ENCODE assay signal across 8 cellular contexts in the genomic region with DNA sequence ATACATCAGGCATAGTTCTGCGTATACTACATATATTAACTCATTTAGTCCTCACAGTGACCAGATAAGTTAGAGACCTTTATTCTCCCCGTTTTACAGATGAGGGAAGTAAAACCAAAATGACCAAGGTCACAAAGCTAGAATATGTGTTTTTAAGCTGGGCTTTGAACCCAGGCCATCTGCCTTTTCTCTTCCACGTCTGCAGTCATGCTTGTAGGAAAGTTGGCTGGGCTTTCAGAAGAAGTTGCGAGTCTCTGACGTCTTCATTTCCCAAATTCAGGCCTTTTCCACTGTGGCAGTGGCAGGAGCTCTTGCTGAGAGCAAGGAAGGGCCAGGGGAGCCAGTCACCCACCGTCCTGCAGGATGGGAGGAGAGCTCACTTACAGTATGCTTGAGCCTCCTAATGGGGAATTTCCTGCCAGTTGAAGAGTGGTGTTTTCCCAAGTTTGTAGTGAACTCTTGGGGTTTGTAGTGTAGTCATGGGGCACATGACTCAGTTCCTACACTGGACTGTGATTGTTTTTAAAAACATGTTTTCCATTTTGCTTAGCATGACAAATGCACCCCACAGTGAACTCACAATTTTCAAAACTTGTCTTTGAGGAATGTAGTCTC. TPM values are rescaled to one million over a fixed set of nuclear protein-coding genes. Genes with fewer than 3 reads are reported as not detected.
DNase-seq lines count a peak whose midpoint lies in the region; ATAC-seq, FAIRE-seq and TF ChIP-seq lines count a peak whose summit lies in the region.

No MANE protein-coding gene starts in this region.

- no peaks in the 10 kb centered on the region for H3K27me3 ChIP-seq in bronchial epithelial cell (ENCODE audit: control insufficient read depth, insufficient read depth, low read length)
- no peaks in the 10 kb centered on the region for H3K27me3 ChIP-seq in lower lobe of right lung (ENCODE audit: low read depth)
- H3K27me3 ChIP-seq in tibial nerve = no peaks in the 10 kb centered on the region

- H3K4me1 ChIP-seq in lower lobe of right lung = peaks cover 56% of the 10 kb centered on the region
- peaks cover 0 to 90% (median 48%) of the 10 kb centered on the region in 4 donors for H3K4me1 ChIP-seq in tibial nerve

- intact Hi-C loops in lower lobe of right lung (cut with DNase I) = loop anchor here (10.0 kb wide), 1 partner anchor 48 kb away; no protein-coding TSS in a partner anchor

- DNase-seq in AG20443 (ENCODE audit: low spot score) = peak; percentile 84
- peak; percentile 87 for DNase-seq in HS-5 (ENCODE audit: low read depth)
- DNase-seq in bronchial epithelial cell (ENCODE audit: low read depth) = peak; percentile 89
- DNase-seq in lower lobe of right lung = no peak
- no peak for DNase-seq in tibial nerve (ENCODE audit: low spot score in 2 of 2)
- DNase-seq in activated gamma-delta T cell treated with Interleukin-2 at 50 U/mL for 16 hours = no peak
- DNase-seq in NAMALWA (ENCODE audit: low spot score) = no peak

- H3K9me3 ChIP-seq in lower lobe of right lung = no peaks in the 10 kb centered on the region
- no peaks in the 10 kb centered on the region for H3K9me3 ChIP-seq in tibial nerve

- TF ChIP-seq CTCF in bronchial epithelial cell (IDR thresholded peaks at IDR 0.05; ENCODE audit: insufficient read depth, low read length, severe bottlenecking) = no peak
- no peak for TF ChIP-seq CTCF in lower lobe of right lung (IDR thresholded peaks at IDR 0.05)
- TF ChIP-seq CTCF in tibial nerve (IDR thresholded peaks at IDR 0.05) = no peak

- H3K36me3 ChIP-seq in bronchial epithelial cell (ENCODE audit: control insufficient read depth, insufficient read depth, low read length) = peaks cover 7% of the 10 kb centered on the region
- H3K36me3 ChIP-seq in lower lobe of right lung = peaks cover 38% of the 10 kb centered on the region
- H3K36me3 ChIP-seq in tibial nerve = peaks cover 0 to 11% (median 0%) of the 10 kb centered on the region in 3 donors

- peak in 1 of 2 donors; percentile 85 for TF ChIP-seq EP300 in tibial nerve (IDR thresholded peaks at IDR 0.05)

- H3K27ac ChIP-seq in lower lobe of right lung = peak overlapping the region; percentile 67
- peak overlapping the region; percentile 26 to 94 (median 70) for H3K27ac ChIP-seq in tibial nerve

- FAIRE-seq in bronchial epithelial cell (lab: Jason Lieb, UNC) = no peak

- 21 to 32% methylated on average over 6 of the region's 6 CpGs for WGBS in tibial nerve, 2 donors

- peak; percentile 73 to 85 for ATAC-seq in lower lobe of right lung
- no peak for ATAC-seq in GM19328 (IDR thresholded peaks at IDR 0.05; ENCODE audit: unreplicated experiment)

- H3K4me3 ChIP-seq in bronchial epithelial cell (ENCODE audit: low read depth, low read length) = no peak overlapping the region
- no peak overlapping the region for H3K4me3 ChIP-seq in lower lobe of right lung
- H3K4me3 ChIP-seq in tibial nerve = no peak overlapping the region

- TF ChIP-seq POLR2A in tibial nerve (IDR thresholded peaks at IDR 0.05) = no peak

RNA-seq across cellular contexts. Expression of a gene that starts 34.2 kb away (rescaled TPM):
- total RNA-seq in bronchial epithelial cell (not detected in 2 replicates), lower lobe of right lung (0.80 TPM), tibial nerve (not detected)

RNA-seq across cellular contexts. Expression of a gene that starts 51.0 kb away (rescaled TPM):
- total RNA-seq in bronchial epithelial cell = 11.1 and 12.0 TPM in 2 replicates
- total RNA-seq in lower lobe of right lung = 21.9 TPM
- 10 to 100 TPM; 18.4 to 40.2 (median 37.3) TPM for total RNA-seq in tibial nerve

RNA-seq across cellular contexts. Expression of a gene that starts 59.3 kb away (rescaled TPM):
- total RNA-seq in bronchial epithelial cell (26.1 and 36.4 TPM in 2 replicates), lower lobe of right lung (44.5 TPM), tibial nerve (100 to 1,000 TPM in 3 of 4 donors, 10 to 100 TPM in 1; 89.4 to 191 (median 158) TPM)

Comparison
In these comparisons a context has a peak if more than half of its experiments do, and no peak if none do; other contexts are left out.
1. DNase-seq: peak in AG20443 (single experiment), HS-5 (single experiment) and bronchial epithelial cell (single experiment); none in lower lobe of right lung (single experiment), tibial nerve (0 of 2), activated gamma-delta T cell treated with Interleukin-2 at 50 U/mL for 16 hours (single experiment) and NAMALWA (single experiment).